ENCODE assay signal across 3 cellular contexts in the genomic region with DNA sequence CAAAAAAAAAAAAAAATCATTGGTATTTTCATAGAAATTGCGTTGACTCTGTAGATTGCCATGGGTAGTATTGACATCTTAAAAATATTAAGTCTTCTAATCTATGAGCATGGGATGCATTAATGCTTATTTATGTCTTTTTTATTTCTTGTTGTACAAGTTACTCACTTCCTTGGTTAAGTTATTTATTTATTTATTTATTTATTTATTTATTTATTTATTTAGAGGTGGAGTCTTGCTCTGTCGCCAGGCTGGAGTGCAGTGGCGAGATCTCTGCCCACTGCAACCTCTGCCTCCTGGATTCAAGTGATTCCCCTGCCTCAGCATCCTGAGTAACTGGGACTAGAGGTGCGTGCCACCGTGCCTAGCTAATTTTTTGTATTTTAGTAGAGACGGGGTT.
A peak's percentile ranks its signal among the peaks of the same experiment; 100 is the strongest.
DNase-seq lines count a peak whose midpoint lies in the region; ATAC-seq, FAIRE-seq and TF ChIP-seq lines count a peak whose summit lies in the region.
"Not testable (repeated sequence)": the region's sequence is repeated elsewhere in the genome, so short reads cannot be mapped to it uniquely, and the experiment has no call there.

No MANE protein-coding gene starts in this region.

- TF ChIP-seq EP300 in A549 (IDR thresholded peaks at IDR 0.05), result not testable (repeated sequence)

- ATAC-seq in A549, result not testable (repeated sequence)

- not testable (repeated sequence) for TF ChIP-seq RAD21 in A549 (conservative IDR thresholded peaks at IDR 0.05 in 1 of 2, IDR thresholded peaks at IDR 0.05 in 1 of 2)

- DNase-seq in A549 (ENCODE audit: low read depth in 1 of 2, low spot score in 1 of 2), result not testable (repeated sequence)
- DNase-seq in posterior vena cava (ENCODE audit: low spot score), result peak; percentile 17

- H3K9me3 ChIP-seq in A549; HEK293 (ENCODE audit: control insufficient read depth, insufficient read depth, low read depth, low read length): not testable (repeated sequence)

- not testable (repeated sequence) for H3K27ac ChIP-seq in A549; HEK293 (ENCODE audit: extremely low read depth, low read depth, low read length)

- intact Hi-C loops in posterior vena cava (cut with DNase I), result not testable (repeated sequence)

- TF ChIP-seq CTCF in A549 (IDR thresholded peaks at IDR 0.05); HEK293 (tag by site-specific recombination; IDR thresholded peaks at IDR 0.05): not testable (repeated sequence)

- 33% methylated on average over 6 of the region's 6 CpGs for WGBS in A549 (ENCODE audit: missing lambda C conversion rate)

- FAIRE-seq in A549 (lab: Jason Lieb, UNC), result not testable (repeated sequence)

- POLR2A ChIA-PET in A549 (lab: Yijun Ruan, JAX); HEK293 (lab: Yijun Ruan, JAX): not testable (repeated sequence)

- CTCF ChIA-PET in A549 (lab: Yijun Ruan, JAX), result not testable (repeated sequence)
- CTCF ChIA-PET in HEK293 (lab: Yijun Ruan, JAX), result interaction anchor here (0.8 kb wide), 1 partner anchor 20 kb away, joined by 3 read pairs; no protein-coding TSS in a partner anchor

- TF ChIP-seq POLR2A in A549 (IDR thresholded peaks at IDR 0.05; ENCODE audit: low read length), result not testable (repeated sequence)

- not testable (repeated sequence) for H3K4me2 ChIP-seq in A549

- not testable (repeated sequence) for H3K4me3 ChIP-seq in A549; HEK293 (ENCODE audit: low read depth, low read length)

- H3K4me1 ChIP-seq in A549; HEK293 (ENCODE audit: control insufficient read depth, insufficient read depth, low read length): not testable (repeated sequence)

- H3K36me3 ChIP-seq in HEK293 (ENCODE audit: control insufficient read depth in 2 of 2, insufficient read depth in 1 of 2, low read length in 2 of 2), result not testable (repeated sequence)

TF ChIP-seq in A549, 52 proteins besides CTCF, POLR2A, EP300 and RAD21:
- TF ChIP-seq ZC3H11A (IDR thresholded peaks at IDR 0.05), result peak; percentile 42

TF ChIP-seq in HEK293, 187 proteins besides CTCF, POLR2A, EP300 and RAD21 (continues in another document):
- TF ChIP-seq ZNF555 (tag by site-specific recombination; conservative IDR thresholded peaks at IDR 0.05), result peak; percentile 63
- 0 out of 2 replicates have a peak, but pooled peaks have one; percentile 27 for TF ChIP-seq ZNF138 (tag by site-specific recombination; IDR thresholded peaks at IDR 0.05; ENCODE audit: borderline replicate concordance)
- TF ChIP-seq ZNF433 (tag by site-specific recombination; IDR thresholded peaks at IDR 0.05; ENCODE audit: low read depth), result peak; percentile 61; the same call in 1 of the 2 replicates
- TF ChIP-seq, protein P1, sequence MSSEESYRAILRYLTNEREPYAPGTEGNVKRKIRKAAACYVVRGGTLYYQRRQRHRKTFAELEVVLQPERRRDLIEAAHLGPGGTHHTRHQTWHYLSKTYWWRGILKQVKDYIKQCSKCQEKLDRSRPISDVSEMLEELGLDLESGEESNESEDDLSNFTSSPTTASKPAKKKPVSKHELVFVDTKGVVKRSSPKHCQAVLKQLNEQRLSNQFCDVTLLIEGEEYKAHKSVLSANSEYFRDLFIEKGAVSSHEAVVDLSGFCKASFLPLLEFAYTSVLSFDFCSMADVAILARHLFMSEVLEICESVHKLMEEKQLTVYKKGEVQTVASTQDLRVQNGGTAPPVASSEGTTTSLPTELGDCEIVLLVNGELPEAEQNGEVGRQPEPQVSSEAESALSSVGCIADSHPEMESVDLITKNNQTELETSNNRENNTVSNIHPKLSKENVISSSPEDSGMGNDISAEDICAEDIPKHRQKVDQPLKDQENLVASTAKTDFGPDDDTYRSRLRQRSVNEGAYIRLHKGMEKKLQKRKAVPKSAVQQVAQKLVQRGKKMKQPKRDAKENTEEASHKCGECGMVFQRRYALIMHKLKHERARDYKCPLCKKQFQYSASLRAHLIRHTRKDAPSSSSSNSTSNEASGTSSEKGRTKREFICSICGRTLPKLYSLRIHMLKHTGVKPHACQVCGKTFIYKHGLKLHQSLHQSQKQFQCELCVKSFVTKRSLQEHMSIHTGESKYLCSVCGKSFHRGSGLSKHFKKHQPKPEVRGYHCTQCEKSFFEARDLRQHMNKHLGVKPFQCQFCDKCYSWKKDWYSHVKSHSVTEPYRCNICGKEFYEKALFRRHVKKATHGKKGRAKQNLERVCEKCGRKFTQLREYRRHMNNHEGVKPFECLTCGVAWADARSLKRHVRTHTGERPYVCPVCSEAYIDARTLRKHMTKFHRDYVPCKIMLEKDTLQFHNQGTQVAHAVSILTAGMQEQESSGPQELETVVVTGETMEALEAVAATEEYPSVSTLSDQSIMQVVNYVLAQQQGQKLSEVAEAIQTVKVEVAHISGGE (tag by site-specific recombination; conservative IDR thresholded peaks at IDR 0.05; ENCODE audit: low read depth), result peak; percentile 58
- peak; percentile 34; the same call in 1 of the 2 replicates for TF ChIP-seq ZNF623 (tag by site-specific recombination; IDR thresholded peaks at IDR 0.05)
- TF ChIP-seq, protein P2, sequence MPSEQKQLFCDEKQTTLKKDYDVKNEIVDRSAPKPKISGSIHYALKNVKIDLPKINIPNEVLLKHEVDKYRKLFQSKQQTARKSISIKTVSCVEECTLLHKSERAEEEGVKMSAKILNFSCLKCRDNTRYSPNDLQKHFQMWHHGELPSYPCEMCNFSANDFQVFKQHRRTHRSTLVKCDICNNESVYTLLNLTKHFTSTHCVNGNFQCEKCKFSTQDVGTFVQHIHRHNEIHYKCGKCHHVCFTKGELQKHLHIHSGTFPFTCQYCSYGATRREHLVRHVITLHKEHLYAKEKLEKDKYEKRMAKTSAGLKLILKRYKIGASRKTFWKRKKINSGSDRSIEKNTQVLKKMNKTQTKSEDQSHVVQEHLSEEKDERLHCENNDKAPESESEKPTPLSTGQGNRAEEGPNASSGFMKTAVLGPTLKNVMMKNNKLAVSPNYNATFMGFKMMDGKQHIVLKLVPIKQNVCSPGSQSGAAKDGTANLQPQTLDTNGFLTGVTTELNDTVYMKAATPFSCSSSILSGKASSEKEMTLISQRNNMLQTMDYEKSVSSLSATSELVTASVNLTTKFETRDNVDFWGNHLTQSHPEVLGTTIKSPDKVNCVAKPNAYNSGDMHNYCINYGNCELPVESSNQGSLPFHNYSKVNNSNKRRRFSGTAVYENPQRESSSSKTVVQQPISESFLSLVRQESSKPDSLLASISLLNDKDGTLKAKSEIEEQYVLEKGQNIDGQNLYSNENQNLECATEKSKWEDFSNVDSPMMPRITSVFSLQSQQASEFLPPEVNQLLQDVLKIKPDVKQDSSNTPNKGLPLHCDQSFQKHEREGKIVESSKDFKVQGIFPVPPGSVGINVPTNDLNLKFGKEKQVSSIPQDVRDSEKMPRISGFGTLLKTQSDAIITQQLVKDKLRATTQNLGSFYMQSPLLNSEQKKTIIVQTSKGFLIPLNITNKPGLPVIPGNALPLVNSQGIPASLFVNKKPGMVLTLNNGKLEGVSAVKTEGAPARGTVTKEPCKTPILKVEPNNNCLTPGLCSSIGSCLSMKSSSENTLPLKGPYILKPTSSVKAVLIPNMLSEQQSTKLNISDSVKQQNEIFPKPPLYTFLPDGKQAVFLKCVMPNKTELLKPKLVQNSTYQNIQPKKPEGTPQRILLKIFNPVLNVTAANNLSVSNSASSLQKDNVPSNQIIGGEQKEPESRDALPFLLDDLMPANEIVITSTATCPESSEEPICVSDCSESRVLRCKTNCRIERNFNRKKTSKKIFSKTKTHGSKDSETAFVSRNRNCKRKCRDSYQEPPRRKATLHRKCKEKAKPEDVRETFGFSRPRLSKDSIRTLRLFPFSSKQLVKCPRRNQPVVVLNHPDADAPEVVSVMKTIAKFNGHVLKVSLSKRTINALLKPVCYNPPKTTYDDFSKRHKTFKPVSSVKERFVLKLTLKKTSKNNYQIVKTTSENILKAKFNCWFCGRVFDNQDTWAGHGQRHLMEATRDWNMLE (tag by site-specific recombination; conservative IDR thresholded peaks at IDR 0.05; ENCODE audit: low read depth), result peak; percentile 76
- TF ChIP-seq ZNF140 (tag by site-specific recombination; IDR thresholded peaks at IDR 0.05), result peak; percentile 66
- TF ChIP-seq, protein P3, sequence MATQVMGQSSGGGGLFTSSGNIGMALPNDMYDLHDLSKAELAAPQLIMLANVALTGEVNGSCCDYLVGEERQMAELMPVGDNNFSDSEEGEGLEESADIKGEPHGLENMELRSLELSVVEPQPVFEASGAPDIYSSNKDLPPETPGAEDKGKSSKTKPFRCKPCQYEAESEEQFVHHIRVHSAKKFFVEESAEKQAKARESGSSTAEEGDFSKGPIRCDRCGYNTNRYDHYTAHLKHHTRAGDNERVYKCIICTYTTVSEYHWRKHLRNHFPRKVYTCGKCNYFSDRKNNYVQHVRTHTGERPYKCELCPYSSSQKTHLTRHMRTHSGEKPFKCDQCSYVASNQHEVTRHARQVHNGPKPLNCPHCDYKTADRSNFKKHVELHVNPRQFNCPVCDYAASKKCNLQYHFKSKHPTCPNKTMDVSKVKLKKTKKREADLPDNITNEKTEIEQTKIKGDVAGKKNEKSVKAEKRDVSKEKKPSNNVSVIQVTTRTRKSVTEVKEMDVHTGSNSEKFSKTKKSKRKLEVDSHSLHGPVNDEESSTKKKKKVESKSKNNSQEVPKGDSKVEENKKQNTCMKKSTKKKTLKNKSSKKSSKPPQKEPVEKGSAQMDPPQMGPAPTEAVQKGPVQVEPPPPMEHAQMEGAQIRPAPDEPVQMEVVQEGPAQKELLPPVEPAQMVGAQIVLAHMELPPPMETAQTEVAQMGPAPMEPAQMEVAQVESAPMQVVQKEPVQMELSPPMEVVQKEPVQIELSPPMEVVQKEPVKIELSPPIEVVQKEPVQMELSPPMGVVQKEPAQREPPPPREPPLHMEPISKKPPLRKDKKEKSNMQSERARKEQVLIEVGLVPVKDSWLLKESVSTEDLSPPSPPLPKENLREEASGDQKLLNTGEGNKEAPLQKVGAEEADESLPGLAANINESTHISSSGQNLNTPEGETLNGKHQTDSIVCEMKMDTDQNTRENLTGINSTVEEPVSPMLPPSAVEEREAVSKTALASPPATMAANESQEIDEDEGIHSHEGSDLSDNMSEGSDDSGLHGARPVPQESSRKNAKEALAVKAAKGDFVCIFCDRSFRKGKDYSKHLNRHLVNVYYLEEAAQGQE (tag by site-specific recombination; IDR thresholded peaks at IDR 0.05), result peak; percentile 39; the same call in 1 of the 2 replicates
- TF ChIP-seq ZNF426 (tag by site-specific recombination; IDR thresholded peaks at IDR 0.05), result peak; percentile 62
- peak; percentile 48; the same call in 1 of the 2 replicates for TF ChIP-seq ZNF202 (tag by site-specific recombination; IDR thresholded peaks at IDR 0.05; ENCODE audit: borderline replicate concordance)
